In the genomic region with DNA sequence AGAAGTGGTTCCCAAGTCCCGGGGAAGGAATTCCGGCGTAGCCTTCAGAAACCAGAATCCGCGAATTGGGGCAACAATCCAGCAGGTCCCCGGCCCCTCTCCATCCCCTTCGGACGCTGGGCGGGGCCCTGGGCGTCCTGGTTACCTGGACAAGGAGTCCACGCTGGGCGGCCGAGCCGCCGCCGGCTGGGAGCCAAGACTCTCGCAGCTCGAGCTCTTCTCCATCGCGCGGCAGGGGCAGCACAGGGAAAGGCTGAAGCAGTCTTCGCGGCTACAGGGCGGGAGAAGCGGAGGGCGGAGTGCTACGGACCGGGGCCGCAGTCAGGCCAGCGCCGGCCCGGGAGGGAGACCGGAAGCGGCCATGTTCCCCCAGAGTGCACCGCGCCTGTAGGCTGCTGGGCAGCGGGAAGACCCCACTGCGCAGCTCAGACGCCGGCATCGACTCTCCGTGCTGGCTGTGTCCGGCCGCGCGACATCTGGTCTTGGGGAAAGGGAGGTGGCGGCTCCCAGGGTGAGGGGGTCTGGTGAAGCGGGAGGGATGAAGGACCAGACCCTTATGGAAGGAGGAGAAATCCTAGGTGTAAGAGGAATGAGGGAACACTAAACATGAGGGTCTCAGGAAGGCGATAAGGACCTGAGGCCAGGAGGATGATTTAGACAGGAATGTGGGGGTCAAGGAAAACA, we compare ENCODE assay signal across 8 cellular contexts. TPM values are rescaled to one million over a fixed set of nuclear protein-coding genes. Genes with fewer than 3 reads are reported as not detected.
DNase-seq lines count a peak whose midpoint lies in the region; ATAC-seq and TF ChIP-seq lines count a peak whose summit lies in the region.

A gene (minus strand): TSS at position 378 of the 684 bp plus-strand sequence. CDS start 153 bp downstream, at position 225.

- POLR2A ChIA-PET in activated CD8-positive, alpha-beta T cell treated with anti-CD3 and anti-CD28 coated beads, Interleukin-2, amount 10 ng/mL, durations not matched to agents 7 days and 5 days (lab: Charles Lee) = interaction anchor here (0.6 kb wide), 1 partner anchor 372 kb away, joined by 4 read pairs; no protein-coding TSS in a partner anchor

- peak within 1 kb of the TSS; percentile 89 for H3K4me3 ChIP-seq in BE2C (ENCODE audit: low read depth, low read length)

- H3K4me3 Mint-ChIP-seq in activated CD8-positive, alpha-beta T cell treated with anti-CD3 and anti-CD28 coated beads, Interleukin-2, amount 10 ng/mL, durations not matched to agents 7 days and 5 days = peak within 1 kb of the TSS; percentile 94

- H3K4me1 Mint-ChIP-seq in activated CD8-positive, alpha-beta T cell treated with anti-CD3 and anti-CD28 coated beads, Interleukin-2, amount 10 ng/mL, durations not matched to agents 7 days and 5 days (ENCODE audit: low read depth) = peaks cover 25% of the 10 kb centered on the region

- H3K27ac Mint-ChIP-seq in activated CD8-positive, alpha-beta T cell treated with anti-CD3 and anti-CD28 coated beads, Interleukin-2, amount 10 ng/mL, durations not matched to agents 7 days and 5 days = peak within 1 kb of the TSS; percentile 91

- ATAC-seq in GM19023 (IDR thresholded peaks at IDR 0.05; ENCODE audit: unreplicated experiment) (peak; percentile 99), HG03175 (IDR thresholded peaks at IDR 0.05; ENCODE audit: unreplicated experiment) (peak; percentile 99)
- peak; percentile 97 for ATAC-seq in activated CD8-positive, alpha-beta T cell treated with anti-CD3 and anti-CD28 coated beads, Interleukin-2, amount 10 ng/mL, durations not matched to agents 7 days and 5 days

- H3K36me3 Mint-ChIP-seq in activated CD8-positive, alpha-beta T cell treated with anti-CD3 and anti-CD28 coated beads, Interleukin-2, amount 10 ng/mL, durations not matched to agents 7 days and 5 days (ENCODE audit: low read depth) = peaks cover 4% of the 10 kb centered on the region

- H3K36me3 ChIP-seq in BE2C = no peaks in the 10 kb centered on the region

- CTCF ChIA-PET in activated CD8-positive, alpha-beta T cell treated with anti-CD3 and anti-CD28 coated beads, Interleukin-2, amount 10 ng/mL, durations not matched to agents 7 days and 5 days (lab: Charles Lee) = interaction anchor here (1.2 to 2.2 kb wide), 2 partner anchors 470 kb away, joined by 3 to 6 read pairs; no protein-coding TSS in a partner anchor

- no peak for TF ChIP-seq CTCF in BE2C (IDR thresholded peaks at IDR 0.05; ENCODE audit: low read depth, low read length)

- H3K9me3 ChIP-seq in BE2C = no peaks in the 10 kb centered on the region

- H3K27me3 Mint-ChIP-seq in activated CD8-positive, alpha-beta T cell treated with anti-CD3 and anti-CD28 coated beads, Interleukin-2, amount 10 ng/mL, durations not matched to agents 7 days and 5 days (ENCODE audit: low read depth) = peaks cover 11% of the 10 kb centered on the region

- H3K4me1 ChIP-seq in BE2C = 0 out of 2 replicates have a peak, but pooled peaks cover 5% of the 10 kb centered on the region

- DNase-seq in BE2C (peak; percentile 88), NCI-H526 treated with DMSO at 0.1 percent for 48 hours (lab: John Stamatoyannopoulos, UW) (peak; percentile 75), lung microvascular endothelial cell (ENCODE audit: low read depth in 2 of 2) (peak; percentile 82 to 84)
- DNase-seq in activated CD8-positive, alpha-beta T cell treated with anti-CD3 and anti-CD28 coated beads, Interleukin-2, amount 10 ng/mL, durations not matched to agents 7 days and 5 days = peak; percentile 67
- peak; percentile 17 for DNase-seq in effector CD8-positive, alpha-beta T cell (lab: John Stamatoyannopoulos, UW)
- DNase-seq in stimulated activated CD4-positive, alpha-beta T cell treated with anti-CD3 and anti-CD28 coated beads, TNF-alpha, amount 100 ng/mL, for 48 hours (ENCODE audit: low read depth in 3 of 3) = peak; percentile 4 to 50 (median 26)

- no peaks in the 10 kb centered on the region for H3K9me3 Mint-ChIP-seq in activated CD8-positive, alpha-beta T cell treated with anti-CD3 and anti-CD28 coated beads, Interleukin-2, amount 10 ng/mL, durations not matched to agents 7 days and 5 days (ENCODE audit: insufficient read depth)

- H3K27me3 ChIP-seq in BE2C = no peaks in the 10 kb centered on the region

RNA-seq across cellular contexts. Expression of the gene that starts here (rescaled TPM):
- polyA plus RNA-seq in BE2C (2012; ENCODE audit: insufficient read depth, insufficient read length, low read depth) = 36.6 TPM
- total RNA-seq in activated CD8-positive, alpha-beta T cell treated with anti-CD3 and anti-CD28 coated beads, Interleukin-2, amount 10 ng/mL, durations not matched to agents 7 days and 5 days = 10 to 100 TPM; 27.9 to 29.5 TPM
- 36.5 and 42.7 TPM in 2 replicates for total RNA-seq in lung microvascular endothelial cell

Comparison
In these comparisons a context has a peak if more than half of its experiments do, and no peak if none do; other contexts are left out.
1. Peak in every context shown above with its lines: DNase-seq, ATAC-seq and H3K4me3 ChIP-seq.
2. DNase-seq: peak in every context shown above with its lines; median percentile 88 in BE2C; 83 in lung microvascular endothelial cell; 75 in NCI-H526 treated with DMSO at 0.1 percent for 48 hours; 67 in activated CD8-positive, alpha-beta T cell treated with anti-CD3 and anti-CD28 coated beads, Interleukin-2, amount 10 ng/mL, durations not matched to agents 7 days and 5 days; 26 in stimulated activated CD4-positive, alpha-beta T cell treated with anti-CD3 and anti-CD28 coated beads, TNF-alpha, amount 100 ng/mL, for 48 hours; 17 in effector CD8-positive, alpha-beta T cell.